ENCODE assay signal across 7 cellular contexts in genomic region chr7:31633894-31634494, GRCh38. TPM values are rescaled to one million over a fixed set of nuclear protein-coding genes. Genes with fewer than 3 reads are reported as not detected.
DNase-seq lines count a peak whose midpoint lies in the region; ATAC-seq, FAIRE-seq and TF ChIP-seq lines count a peak whose summit lies in the region.

No MANE protein-coding gene starts in this region.

- WGBS in prostate gland, result 46% methylated on average over 2 of the region's 2 CpGs

- H3K27me3 Mint-ChIP-seq in effector memory CD8-positive, alpha-beta T cell, result no peaks in the 10 kb centered on the region

- H3K4me3 Mint-ChIP-seq in effector memory CD8-positive, alpha-beta T cell, result no peak overlapping the region

- H3K27me3 ChIP-seq in prostate gland (replicated peaks; ENCODE audit: insufficient read depth), result no peaks in the 10 kb centered on the region

- H3K4me1 Mint-ChIP-seq in effector memory CD8-positive, alpha-beta T cell (ENCODE audit: low read depth in 2 of 2), result no peaks in the 10 kb centered on the region

- no peaks in the 10 kb centered on the region for H3K36me3 Mint-ChIP-seq in effector memory CD8-positive, alpha-beta T cell (ENCODE audit: insufficient read depth)

- no peak overlapping the region for H3K27ac Mint-ChIP-seq in effector memory CD8-positive, alpha-beta T cell

- no peaks in the 10 kb centered on the region for H3K4me1 ChIP-seq in prostate gland (replicated peaks)

- no peak for TF ChIP-seq POLR2A in prostate gland (IDR thresholded peaks at IDR 0.05)

- H3K36me3 ChIP-seq in prostate gland, result no peaks in the 10 kb centered on the region

- H3K9me3 ChIP-seq in prostate gland, result no peaks in the 10 kb centered on the region

- H3K9me3 Mint-ChIP-seq in effector memory CD8-positive, alpha-beta T cell, result peaks cover 0 to 3% of the 10 kb centered on the region in 2 donors

- intact Hi-C loops in prostate gland (cut with DNase I), result loop anchor here (5.0 to 10.0 kb wide), 3 partner anchors 192 to 649 kb away; no protein-coding TSS in a partner anchor

- no peak overlapping the region for H3K27ac ChIP-seq in prostate gland

- peak; percentile 30 for DNase-seq in GM12865 (ENCODE audit: low read depth)
- peak; percentile 36 for DNase-seq in NCI-H1092 treated with DMSO at 0.1 percent for 48 hours (lab: John Stamatoyannopoulos, UW)
- peak; percentile 10 to 44 for DNase-seq in frontal cortex (ENCODE audit: low spot score in 2 of 2)
- DNase-seq in prostate gland (ENCODE audit: low spot score), result peak; percentile 55
- no peak for DNase-seq in effector memory CD8-positive, alpha-beta T cell

- TF ChIP-seq CTCF in GM12865 (IDR thresholded peaks at IDR 0.05; ENCODE audit: insufficient read depth, low read depth, low read length, missing control alignments), result peak; percentile 29
- peak in 3 of 4 experiments; percentile 60 to 74 (median 71) for TF ChIP-seq CTCF in prostate gland (IDR thresholded peaks at IDR 0.05)

- FAIRE-seq in frontal cortex (lab: Jason Lieb, UNC), result no peak

- H3K4me3 ChIP-seq in GM12865 (ENCODE audit: low read depth, low read length), result no peak overlapping the region
- no peak overlapping the region for H3K4me3 ChIP-seq in prostate gland

- ATAC-seq in SK-N-SH treated with all-trans-retinoic acid at 6 μM for 48 hours (peak; percentile 98), HG03457 (IDR thresholded peaks at IDR 0.05; ENCODE audit: unreplicated experiment) (no peak)
- ATAC-seq in effector memory CD8-positive, alpha-beta T cell (replicated peaks), result no peak

TF ChIP-seq in SK-N-SH treated with all-trans-retinoic acid at 6 μM for 48 hours, 23 proteins besides CTCF, POLR2A, EP300 and RAD21:
- TF ChIP-seq TCF4 (CRISPR knock-in tag; IDR thresholded peaks at IDR 0.05; ENCODE audit: borderline replicate concordance), result no peak
- TF ChIP-seq CREB5 (CRISPR knock-in tag; IDR thresholded peaks at IDR 0.05; ENCODE audit: low read depth), result no peak
- no peak for TF ChIP-seq POU6F1 (CRISPR knock-in tag; IDR thresholded peaks at IDR 0.05; ENCODE audit: borderline replicate concordance, low read depth)
- no peak for TF ChIP-seq ZC3H10 (CRISPR knock-in tag; IDR thresholded peaks at IDR 0.05)
- TF ChIP-seq CSDC2 (CRISPR knock-in tag; IDR thresholded peaks at IDR 0.05), result no peak
- TF ChIP-seq BACH2 (CRISPR knock-in tag; IDR thresholded peaks at IDR 0.05; ENCODE audit: borderline replicate concordance), result no peak

RNA-seq across cellular contexts. Expression of gene PPP1R17, which starts 53.0 kb away (rescaled TPM):
- total RNA-seq in frontal cortex (2.9 TPM), prostate gland (not detected)

Comparison
In these comparisons a context has a peak if more than half of its experiments do, and no peak if none do; other contexts are left out.
1. DNase-seq: peak in GM12865 (single experiment), NCI-H1092 treated with DMSO at 0.1 percent for 48 hours (single experiment), frontal cortex (2 of 2) and prostate gland (single experiment); none in effector memory CD8-positive, alpha-beta T cell (0 of 3).